In genomic region chr15:44830692-44831408, GRCh38 we compare ENCODE assay signal across 7 cellular contexts.
DNase-seq lines count a peak whose midpoint lies in the region; ATAC-seq and TF ChIP-seq lines count a peak whose summit lies in the region.
"Not testable (repeated sequence)": the region's sequence is repeated elsewhere in the genome, so short reads cannot be mapped to it uniquely, and the experiment has no call there.

No MANE protein-coding gene starts in this region.

- not testable (repeated sequence) for H3K9me3 ChIP-seq in PC-3 (ENCODE audit: low read length); endodermal cell (ENCODE audit: control insufficient read depth, low read length); prostate gland

- CTCF ChIA-PET in PC-3 (lab: Charles Lee); activated CD4-positive, alpha-beta T cell treated with anti-CD3 and anti-CD28 coated beads for 36 hours (lab: Charles Lee): not testable (repeated sequence)

- intact Hi-C loops in PC-3 (cut with micrococcal nuclease); activated CD4-positive, alpha-beta T cell treated with anti-CD3 and anti-CD28 coated beads for 36 hours (cut with DNase I, micrococcal nuclease); prostate gland (cut with DNase I): not testable (repeated sequence)

- H3K9me2 ChIP-seq in PC-3 (replicated peaks; ENCODE audit: low read length) = not testable (repeated sequence)

- not testable (repeated sequence) for H4K20me1 ChIP-seq in PC-3 (ENCODE audit: low read length)

- H3K27ac Mint-ChIP-seq in activated CD4-positive, alpha-beta T cell treated with anti-CD3 and anti-CD28 coated beads for 36 hours = peak overlapping the region; percentile 81
- H3K27ac Mint-ChIP-seq in activated naive CD8-positive, alpha-beta T cell treated with anti-CD3 and anti-CD28 coated beads for 36 hours = peak overlapping the region; percentile 72
- H3K27ac Mint-ChIP-seq in endodermal cell = not testable (repeated sequence)

- H3K27ac ChIP-seq in PC-3 (ENCODE audit: low read length) (peak overlapping the region; percentile 29), prostate gland (peak overlapping the region in 1 of 2 donors; percentile 39)
- not testable (repeated sequence) for H3K27ac ChIP-seq in endodermal cell (ENCODE audit: low read depth, low read length)

- H3K79me2 ChIP-seq in PC-3 (ENCODE audit: low read length) = not testable (repeated sequence)

- POLR2A ChIA-PET in PC-3 (lab: Charles Lee; ENCODE audit: unreplicated experiment); activated CD4-positive, alpha-beta T cell treated with anti-CD3 and anti-CD28 coated beads for 36 hours (lab: Charles Lee): not testable (repeated sequence)

- not testable (repeated sequence) for H3K4me1 ChIP-seq in PC-3 (ENCODE audit: insufficient read depth, low read length); endodermal cell (ENCODE audit: control insufficient read depth, insufficient read depth, low read length); prostate gland (replicated peaks)

- not testable (repeated sequence) for H3K36me3 Mint-ChIP-seq in activated CD4-positive, alpha-beta T cell treated with anti-CD3 and anti-CD28 coated beads for 36 hours (ENCODE audit: low read depth); activated naive CD8-positive, alpha-beta T cell treated with anti-CD3 and anti-CD28 coated beads for 36 hours; endodermal cell (ENCODE audit: low read depth)

- not testable (repeated sequence) for H2AFZ ChIP-seq in PC-3 (ENCODE audit: low read length)

- H3K4me2 ChIP-seq in PC-3 (ENCODE audit: low read length) = not testable (repeated sequence)

- DNase-seq in ELR (ENCODE audit: low read depth) (peak; percentile 2), PC-3 (peak; percentile 64), endodermal cell (peak; percentile 47), kidney tubule cell (ENCODE audit: low spot score) (peak; percentile 90), prostate gland (ENCODE audit: low spot score) (peak; percentile 13)
- DNase-seq in activated CD4-positive, alpha-beta T cell treated with anti-CD3 and anti-CD28 coated beads for 36 hours = peak; percentile 22
- not testable (repeated sequence) for DNase-seq in activated naive CD8-positive, alpha-beta T cell treated with anti-CD3 and anti-CD28 coated beads for 36 hours

- 86 to 94% methylated on average over 3 to 5 of the region's 6 CpGs for WGBS in endodermal cell (ENCODE audit: insufficient coverage in 1 of 2, insufficient read length in 1 of 2), 2 experiments
- WGBS in prostate gland = 37% methylated on average over 6 of the region's 6 CpGs

- not testable (repeated sequence) for H3K4me3 ChIP-seq in PC-3 (ENCODE audit: low read length); endodermal cell (ENCODE audit: low read length); prostate gland

- not testable (repeated sequence) for H3K9ac ChIP-seq in PC-3 (ENCODE audit: low read length); endodermal cell (ENCODE audit: extremely low read depth, low read length, poor library complexity, severe bottlenecking)

- peak; percentile 85 for ATAC-seq in PC-3
- peak; percentile 61 for ATAC-seq in activated CD4-positive, alpha-beta T cell treated with anti-CD3 and anti-CD28 coated beads for 36 hours

- H3F3A ChIP-seq in PC-3 (ENCODE audit: low read length, unreplicated experiment) = not testable (repeated sequence)

- not testable (repeated sequence) for TF ChIP-seq CTCF in PC-3 (conservative IDR thresholded peaks at IDR 0.05; ENCODE audit: low read depth, low read length); endodermal cell (conservative IDR thresholded peaks at IDR 0.05); prostate gland (IDR thresholded peaks at IDR 0.05)

- BruUV-seq in PC-3 (replicated peaks; lab: Mats Ljungman, UMichigan) = not testable (repeated sequence)

- not testable (repeated sequence) for H3K4me3 Mint-ChIP-seq in activated CD4-positive, alpha-beta T cell treated with anti-CD3 and anti-CD28 coated beads for 36 hours; activated naive CD8-positive, alpha-beta T cell treated with anti-CD3 and anti-CD28 coated beads for 36 hours; endodermal cell

- H3K27me3 ChIP-seq in PC-3 (ENCODE audit: low read length); endodermal cell (ENCODE audit: control insufficient read depth, insufficient read depth, low read length, poor library complexity, severe bottlenecking); prostate gland (replicated peaks; ENCODE audit: insufficient read depth): not testable (repeated sequence)

- not testable (repeated sequence) for TF ChIP-seq POLR2A in prostate gland (IDR thresholded peaks at IDR 0.05)

- not testable (repeated sequence) for H3K27me3 Mint-ChIP-seq in activated CD4-positive, alpha-beta T cell treated with anti-CD3 and anti-CD28 coated beads for 36 hours; activated naive CD8-positive, alpha-beta T cell treated with anti-CD3 and anti-CD28 coated beads for 36 hours; endodermal cell (ENCODE audit: insufficient read depth)

- not testable (repeated sequence) for H3K36me3 ChIP-seq in PC-3 (ENCODE audit: low read depth, low read length); endodermal cell (ENCODE audit: control insufficient read depth, insufficient read depth, low read length); prostate gland

- peaks cover 13% of the 10 kb centered on the region for H3K4me1 Mint-ChIP-seq in activated CD4-positive, alpha-beta T cell treated with anti-CD3 and anti-CD28 coated beads for 36 hours
- not testable (repeated sequence) for H3K4me1 Mint-ChIP-seq in activated naive CD8-positive, alpha-beta T cell treated with anti-CD3 and anti-CD28 coated beads for 36 hours; endodermal cell

- not testable (repeated sequence) for H3K9me3 Mint-ChIP-seq in activated CD4-positive, alpha-beta T cell treated with anti-CD3 and anti-CD28 coated beads for 36 hours (ENCODE audit: low read depth); activated naive CD8-positive, alpha-beta T cell treated with anti-CD3 and anti-CD28 coated beads for 36 hours; endodermal cell
